In genomic region chr1:31675761-31676160, GRCh38 we compare ENCODE assay signal across 22 cellular contexts. TPM values are rescaled to one million over a fixed set of nuclear protein-coding genes. Genes with fewer than 3 reads are reported as not detected.
DNase-seq lines count a peak whose midpoint lies in the region; ATAC-seq and TF ChIP-seq lines count a peak whose summit lies in the region.
"Had no signal": no experiment of that assay in that cellular context is flagged by ENCODE, and none has a peak within 500 bp of the region (broad histone marks: within the 10 kb centered on the region; RNA-seq: fewer than 3 reads in every experiment).

No MANE protein-coding gene starts in this region.

- H3K4me1 Mint-ChIP-seq in nephron, result peaks cover 55% of the 10 kb centered on the region
- H3K4me1 Mint-ChIP-seq: CD4-positive, alpha-beta memory T cell had no signal

- ATAC-seq in heart right ventricle (no peak), left ventricle myocardium superior (no peak)
- ATAC-seq: GM12878 had no signal

- peak overlapping the region in 2 of 3 experiments; percentile 71 to 96 for H3K27ac Mint-ChIP-seq in nephron
- H3K27ac Mint-ChIP-seq: CD4-positive, alpha-beta memory T cell had no signal

- intact Hi-C loops in heart right ventricle (cut with DNase I) (no loop called here), left ventricle myocardium superior (cut with micrococcal nuclease) (no loop called here), A673 (cut with micrococcal nuclease; ENCODE audit: unreplicated experiment) (no loop called here)

- H3K27ac ChIP-seq in heart right ventricle (peak overlapping the region in 6 of 10 donors; percentile 8 to 85 (median 52)), A673 (ENCODE audit: low read depth, low read length, poor library complexity, severe bottlenecking) (no peak overlapping the region)
- H3K27ac ChIP-seq: BLaER1 had no signal

- peaks cover 8% of the 10 kb centered on the region for H3K36me3 Mint-ChIP-seq in nephron (ENCODE audit: low read depth)
- H3K36me3 Mint-ChIP-seq: CD4-positive, alpha-beta memory T cell had no signal

- H3K4me3 ChIP-seq in heart right ventricle, result no peak overlapping the region
- H3K4me3 ChIP-seq in epithelial cell of esophagus (ENCODE audit: low read length), result no peak overlapping the region
- H3K4me3 ChIP-seq in A673 (ENCODE audit: low read depth, low read length, poor library complexity, severe bottlenecking), result no peak overlapping the region
- H3K4me3 ChIP-seq: BLaER1, GM12878 had no signal

- no peaks in the 10 kb centered on the region for H3K9me3 Mint-ChIP-seq in nephron
- H3K9me3 Mint-ChIP-seq: CD4-positive, alpha-beta memory T cell had no signal

- WGBS in heart right ventricle, 2 donors, result 55 to 72% methylated on average over 14 of the region's 14 CpGs

- H3K4me1 ChIP-seq in heart right ventricle, result peaks cover 15 to 55% (median 39%) of the 10 kb centered on the region in 9 donors
- peaks cover under 1% of the 10 kb centered on the region for H3K4me1 ChIP-seq in A673 (ENCODE audit: insufficient read depth, low read length, poor library complexity, severe bottlenecking)
- H3K4me1 ChIP-seq: Caco-2 had no signal

- POLR2A ChIA-PET in A673 (lab: Charles Lee; ENCODE audit: low non-redundant PET), result no interaction called here

- peaks cover 3% of the 10 kb centered on the region for H3K27me3 Mint-ChIP-seq in nephron (ENCODE audit: low read depth)

- H3K4me3 Mint-ChIP-seq in nephron, result no peak overlapping the region
- H3K4me3 Mint-ChIP-seq: CD4-positive, alpha-beta memory T cell had no signal

- H3K27me3 ChIP-seq in heart right ventricle (peaks cover 0 to 1% (median 0%) of the 10 kb centered on the region in 7 donors), A673 (replicated peaks; ENCODE audit: insufficient read depth, low read depth, low read length, poor library complexity) (no peaks in the 10 kb centered on the region)

- no TSS peak for BruUV-seq in A673 (replicated peaks; lab: Mats Ljungman, UMichigan)

- no peak for DNase-seq in heart right ventricle
- DNase-seq in left ventricle myocardium superior, result no peak
- DNase-seq in epithelial cell of esophagus (ENCODE audit: low read depth), result peak; percentile 14
- DNase-seq in A673 (ENCODE audit: low spot score), result no peak
- no peak for DNase-seq in NK-92 (lab: John Stamatoyannopoulos, UW; ENCODE audit: unreplicated experiment)
- no peak for DNase-seq in NCI-H446 (lab: John Stamatoyannopoulos, UW)
- DNase-seq: ACHN; Caco-2; CD4-positive, alpha-beta memory T cell; DND-41; H7; Karpas-422; NCI-H187; NCI-H510A treated with DMSO at 0.1 percent for 48 hours; NCI-H82; SHP77 treated with DMSO at 0.1 percent for 48 hours; SK-N-SH had no signal

- H3K36me3 ChIP-seq in heart right ventricle, result peaks cover 0 to 6% (median 0%) of the 10 kb centered on the region in 9 donors
- no peaks in the 10 kb centered on the region for H3K36me3 ChIP-seq in A673 (ENCODE audit: insufficient read depth, low read length, poor library complexity, severe bottlenecking)
- H3K36me3 ChIP-seq: BLaER1 had no signal

- CTCF ChIA-PET in A673 (lab: Charles Lee), result interaction anchor here (0.6 kb wide), 1 partner anchor 316 kb away, joined by 3 read pairs; no protein-coding TSS in a partner anchor

- TF ChIP-seq CTCF in heart right ventricle (IDR thresholded peaks at IDR 0.05), result no peak
- no peak for TF ChIP-seq CTCF in epithelial cell of esophagus (IDR thresholded peaks at IDR 0.05; ENCODE audit: insufficient read depth, low read depth, low read length, missing control alignments)
- TF ChIP-seq CTCF in nephron (IDR thresholded peaks at IDR 0.05; ENCODE audit: unreplicated experiment in 3 of 3), result no peak
- no peak for TF ChIP-seq CTCF in A673 (conservative IDR thresholded peaks at IDR 0.05; ENCODE audit: low read depth, low read length)

- no peaks in the 10 kb centered on the region for H3K9me3 ChIP-seq in heart right ventricle
- no peaks in the 10 kb centered on the region for H3K9me3 ChIP-seq in A673 (ENCODE audit: low read depth, low read length, poor library complexity, severe bottlenecking)
- H3K9me3 ChIP-seq: BLaER1, Caco-2, SK-N-SH had no signal

RNA-seq across cellular contexts. Expression of gene COL16A1, which starts 28.1 kb away (rescaled TPM):
- total RNA-seq in heart right ventricle, result 10 to 100 TPM in 9 of 10 donors, 1 to 10 TPM in 1; 7.4 to 35.3 (median 16.6) TPM
- polyA plus RNA-seq in heart right ventricle, result 10 to 100 TPM in 1 of 2 donors, 1 to 10 TPM in 1; 8.3 to 33.1 TPM
- 16.1 TPM for total RNA-seq in left ventricle myocardium superior
- total RNA-seq in A673 (2021), result 26.6 and 35.7 TPM in 2 replicates
- total RNA-seq: CD4-positive, alpha-beta memory T cell; OCI-LY7 had no signal
- polyA plus RNA-seq: CD4-positive, alpha-beta memory T cell had no signal

RNA-seq across cellular contexts. Expression of gene PEF1, which starts 31.1 kb away (rescaled TPM):
- total RNA-seq in heart right ventricle (10 to 100 TPM; 35.0 to 47.9 (median 40.0) TPM), left ventricle myocardium superior (34.1 TPM), A673 (2021) (56.3 and 57.9 TPM in 2 replicates)
- polyA plus RNA-seq in heart right ventricle, result 10 to 100 TPM; 35.4 to 94.3 TPM

RNA-seq across cellular contexts. Expression of gene HCRTR1, which starts 58.3 kb away (rescaled TPM):
- under 1 TPM in 6 of 10 donors, not detected in 4; 0.17 to 0.92 (median 0.37) TPM for total RNA-seq in heart right ventricle
- 1 to 10 TPM in 1 of 2 donors, under 1 TPM in 1; 0.20 to 1.5 TPM for polyA plus RNA-seq in heart right ventricle
- total RNA-seq in left ventricle myocardium superior, result 0.67 TPM
- not detected in 2 replicates for total RNA-seq in A673 (2021)
- total RNA-seq: Caco-2; CD4-positive, alpha-beta memory T cell; GM12878; H7; MCF 10A; OCI-LY7 had no signal
- polyA plus RNA-seq: CD4-positive, alpha-beta memory T cell; GM12878 had no signal
